8 cellular contexts compared by ENCODE assay signal in genomic region chr12:48814313-48815280, GRCh38. TPM values are rescaled to one million over a fixed set of nuclear protein-coding genes. Genes with fewer than 3 reads are reported as not detected.
DNase-seq lines count a peak whose midpoint lies in the region; ATAC-seq and TF ChIP-seq lines count a peak whose summit lies in the region.

No MANE protein-coding gene starts in this region.

- H3K9ac ChIP-seq in OCI-LY1 (ENCODE audit: low read length) (peak overlapping the region; percentile 78), fibroblast of lung (ENCODE audit: insufficient read depth, low read length) (peak overlapping the region; percentile 84)

- H3K4me1 ChIP-seq in OCI-LY1 (ENCODE audit: insufficient read depth, low read length, severe bottlenecking) (peaks cover 16% of the 10 kb centered on the region), fibroblast of lung (ENCODE audit: control insufficient read depth, extremely low read depth, insufficient read depth, low read length) (peaks cover 36% of the 10 kb centered on the region)

- H3K79me2 ChIP-seq in OCI-LY1 (ENCODE audit: insufficient read depth, low read length) (no peaks in the 10 kb centered on the region), fibroblast of lung (ENCODE audit: control insufficient read depth, insufficient read depth, low read length) (peaks cover 12% of the 10 kb centered on the region)

- no peaks in the 10 kb centered on the region for H3K9me3 Mint-ChIP-seq in activated T-cell treated with anti-CD3 and anti-CD28 coated beads, Interleukin-2, amount 50 U/mL, for 72 hours
- no peaks in the 10 kb centered on the region for H3K9me3 Mint-ChIP-seq in natural killer cell
- H3K9me3 Mint-ChIP-seq in stimulated activated naive CD8-positive, alpha-beta T cell treated with anti-CD3 and anti-CD28 coated beads, Interleukin-15, Interleukin-2, amounts not matched to agents 100 ng/mL and 50 ng/mL, for 24 hours, result no peaks in the 10 kb centered on the region

- H3K4me3 ChIP-seq in OCI-LY1 (ENCODE audit: low read depth, low read length, poor library complexity, severe bottlenecking), result peak overlapping the region; percentile 73
- H3K4me3 ChIP-seq in fibroblast of lung (replicated peaks in 1 of 4; ENCODE audit: control extremely low read depth in 1 of 4, insufficient read depth in 1 of 4, low read depth in 3 of 4, low read length in 4 of 4), result peak overlapping the region; percentile 72 to 98 (median 85)

- H3F3A ChIP-seq in OCI-LY1 (ENCODE audit: insufficient read depth, low read length), result peaks cover 5% of the 10 kb centered on the region; the same call in 1 of the 2 replicates

- H4K20me1 ChIP-seq in OCI-LY1 (ENCODE audit: insufficient read depth, low read length), result no peaks in the 10 kb centered on the region
- no peaks in the 10 kb centered on the region for H4K20me1 ChIP-seq in fibroblast of lung (ENCODE audit: control insufficient read depth, extremely low read depth, insufficient read depth, low read length)

- ATAC-seq in GM19328 (IDR thresholded peaks at IDR 0.05; ENCODE audit: unreplicated experiment) (peak; percentile 74), HG03460 (IDR thresholded peaks at IDR 0.05; ENCODE audit: unreplicated experiment) (peak; percentile 72), natural killer cell (peak; percentile 84 to 93 (median 89))
- ATAC-seq in activated T-cell treated with anti-CD3 and anti-CD28 coated beads, Interleukin-2, amount 50 U/mL, for 72 hours (replicated peaks in 1 of 2), result peak; percentile 83 to 86

- peak overlapping the region; percentile 86 to 96 for H3K4me3 Mint-ChIP-seq in activated T-cell treated with anti-CD3 and anti-CD28 coated beads, Interleukin-2, amount 50 U/mL, for 72 hours
- peak overlapping the region; percentile 93 for H3K4me3 Mint-ChIP-seq in natural killer cell
- H3K4me3 Mint-ChIP-seq in stimulated activated naive CD8-positive, alpha-beta T cell treated with anti-CD3 and anti-CD28 coated beads, Interleukin-15, Interleukin-2, amounts not matched to agents 100 ng/mL and 50 ng/mL, for 24 hours, result peak overlapping the region; percentile 95

- peak; percentile 99 for TF ChIP-seq CTCF in OCI-LY1 (IDR thresholded peaks at IDR 0.05; ENCODE audit: low read length)
- TF ChIP-seq CTCF in fibroblast of lung (conservative IDR thresholded peaks at IDR 0.05 in 1 of 2, IDR thresholded peaks at IDR 0.05 in 1 of 2; ENCODE audit: low read depth in 1 of 2, low read length in 2 of 2), result peak; percentile 73 to 99
- TF ChIP-seq CTCF in natural killer cell (IDR thresholded peaks at IDR 0.05), result peak; percentile 99

- no peaks in the 10 kb centered on the region for H3K9me2 ChIP-seq in OCI-LY1 (ENCODE audit: low read depth, low read length)

- H3K9me3 ChIP-seq in OCI-LY1 (ENCODE audit: low read length) (no peaks in the 10 kb centered on the region), fibroblast of lung (ENCODE audit: control insufficient read depth, insufficient read depth, low read depth, low read length) (no peaks in the 10 kb centered on the region)

- no peaks in the 10 kb centered on the region for H3K36me3 Mint-ChIP-seq in activated T-cell treated with anti-CD3 and anti-CD28 coated beads, Interleukin-2, amount 50 U/mL, for 72 hours (ENCODE audit: insufficient read depth in 2 of 2)
- no peaks in the 10 kb centered on the region for H3K36me3 Mint-ChIP-seq in natural killer cell
- no peaks in the 10 kb centered on the region for H3K36me3 Mint-ChIP-seq in stimulated activated naive CD8-positive, alpha-beta T cell treated with anti-CD3 and anti-CD28 coated beads, Interleukin-15, Interleukin-2, amounts not matched to agents 100 ng/mL and 50 ng/mL, for 24 hours (ENCODE audit: low read depth)

- H3K4me1 Mint-ChIP-seq in activated T-cell treated with anti-CD3 and anti-CD28 coated beads, Interleukin-2, amount 50 U/mL, for 72 hours (ENCODE audit: low read depth), result peaks cover 39% of the 10 kb centered on the region
- peaks cover 12 to 52% of the 10 kb centered on the region in 2 donors for H3K4me1 Mint-ChIP-seq in natural killer cell
- peaks cover 35% of the 10 kb centered on the region for H3K4me1 Mint-ChIP-seq in stimulated activated naive CD8-positive, alpha-beta T cell treated with anti-CD3 and anti-CD28 coated beads, Interleukin-15, Interleukin-2, amounts not matched to agents 100 ng/mL and 50 ng/mL, for 24 hours (ENCODE audit: low read depth)

- H2AFZ ChIP-seq in OCI-LY1 (ENCODE audit: low read length) (peak overlapping the region; percentile 95), fibroblast of lung (ENCODE audit: low read length) (peak overlapping the region; percentile 64)

- no peak overlapping the region for H3K27ac ChIP-seq in OCI-LY1 (ENCODE audit: low read depth, low read length, poor library complexity, severe bottlenecking)
- peak overlapping the region; percentile 93 for H3K27ac ChIP-seq in fibroblast of lung (ENCODE audit: insufficient read depth, low read length)

- H3K27me3 Mint-ChIP-seq in activated T-cell treated with anti-CD3 and anti-CD28 coated beads, Interleukin-2, amount 50 U/mL, for 72 hours (ENCODE audit: low read depth), result peaks cover 22% of the 10 kb centered on the region
- H3K27me3 Mint-ChIP-seq in natural killer cell (ENCODE audit: low read depth in 2 of 2), result peaks cover 8 to 16% of the 10 kb centered on the region in 2 donors
- peaks cover 23% of the 10 kb centered on the region for H3K27me3 Mint-ChIP-seq in stimulated activated naive CD8-positive, alpha-beta T cell treated with anti-CD3 and anti-CD28 coated beads, Interleukin-15, Interleukin-2, amounts not matched to agents 100 ng/mL and 50 ng/mL, for 24 hours

- H3K36me3 ChIP-seq in OCI-LY1 (ENCODE audit: insufficient read depth, low read length) (no peaks in the 10 kb centered on the region), fibroblast of lung (ENCODE audit: control insufficient read depth, insufficient read depth, low read length) (no peaks in the 10 kb centered on the region)

- H3K27ac Mint-ChIP-seq in activated T-cell treated with anti-CD3 and anti-CD28 coated beads, Interleukin-2, amount 50 U/mL, for 72 hours, result no peak overlapping the region
- peak overlapping the region in 1 of 2 donors; percentile 73 for H3K27ac Mint-ChIP-seq in natural killer cell
- peak overlapping the region; percentile 72 for H3K27ac Mint-ChIP-seq in stimulated activated naive CD8-positive, alpha-beta T cell treated with anti-CD3 and anti-CD28 coated beads, Interleukin-15, Interleukin-2, amounts not matched to agents 100 ng/mL and 50 ng/mL, for 24 hours

- H3K27me3 ChIP-seq in OCI-LY1 (ENCODE audit: insufficient read depth, low read length), result no peaks in the 10 kb centered on the region
- no peaks in the 10 kb centered on the region for H3K27me3 ChIP-seq in fibroblast of lung (ENCODE audit: control insufficient read depth, insufficient read depth, low read length)

- DNase-seq in CMK (ENCODE audit: low read depth) (peak; percentile 72), fibroblast of lung (ENCODE audit: low read depth in 2 of 2) (peak; percentile 69 to 85), natural killer cell (peak; percentile 87)
- peak; percentile 90 to 96 for DNase-seq in activated T-cell treated with anti-CD3 and anti-CD28 coated beads, Interleukin-2, amount 50 U/mL, for 72 hours

- peak overlapping the region; percentile 91 for H3K4me2 ChIP-seq in OCI-LY1 (ENCODE audit: low read length)
- peak overlapping the region; percentile 36 for H3K4me2 ChIP-seq in fibroblast of lung (ENCODE audit: extremely low read depth, insufficient read depth, low read length)

- intact Hi-C loops in natural killer cell (cut with micrococcal nuclease), result no loop called here

RNA-seq across cellular contexts. Expression of gene CACNB3, which starts 3.7 kb away (rescaled TPM):
- 10 to 100 TPM; 15.1 to 16.5 TPM for total RNA-seq in activated T-cell treated with anti-CD3 and anti-CD28 coated beads, Interleukin-2, amount 50 U/mL, for 72 hours
- total RNA-seq in fibroblast of lung, result 18.5 and 28.4 TPM in 2 replicates
- polyA plus RNA-seq in fibroblast of lung, result 40.6 and 46.2 TPM in 2 replicates
- 61.0 and 64.3 TPM in 2 replicates for polyA plus RNA-seq in fibroblast of lung (2012)
- 104 and 111 TPM in 2 replicates for polyA minus RNA-seq in fibroblast of lung (ENCODE audit: low replicate concordance)
- total RNA-seq in natural killer cell, result 10 to 100 TPM in 2 of 3 donors, 1 to 10 TPM in 1; 7.2 to 12.4 (median 12.2) TPM

RNA-seq across cellular contexts. Expression of gene ADCY6, which starts 25.7 kb away (rescaled TPM):
- under 1 TPM; 0.67 to 0.79 TPM for total RNA-seq in activated T-cell treated with anti-CD3 and anti-CD28 coated beads, Interleukin-2, amount 50 U/mL, for 72 hours
- total RNA-seq in fibroblast of lung (34.7 and 53.2 TPM in 2 replicates), natural killer cell (1 to 10 TPM in 1 of 3 donors, under 1 TPM in 2; 0.20 to 1.1 (median 0.31) TPM)
- 14.4 and 27.4 TPM in 2 replicates for polyA plus RNA-seq in fibroblast of lung
- polyA plus RNA-seq in fibroblast of lung (2012), result 14.0 and 27.1 TPM in 2 replicates
- polyA minus RNA-seq in fibroblast of lung (ENCODE audit: low replicate concordance), result 87.5 and 88.6 TPM in 2 replicates

RNA-seq across cellular contexts. Expression of gene DDX23, which starts 37.4 kb away (rescaled TPM):
- 100 to 1,000 TPM in 1 of 2 donors, 10 to 100 TPM in 1; 100.0 to 115 TPM for total RNA-seq in activated T-cell treated with anti-CD3 and anti-CD28 coated beads, Interleukin-2, amount 50 U/mL, for 72 hours
- total RNA-seq in fibroblast of lung, result 62.4 and 65.5 TPM in 2 replicates
- polyA plus RNA-seq in fibroblast of lung, result 48.6 and 65.1 TPM in 2 replicates
- polyA plus RNA-seq in fibroblast of lung (2012), result 50.7 and 67.1 TPM in 2 replicates
- 46.8 and 67.1 TPM in 2 replicates for polyA minus RNA-seq in fibroblast of lung (ENCODE audit: low replicate concordance)
- 100 to 1,000 TPM in 2 of 3 donors, 10 to 100 TPM in 1; 96.0 to 123 (median 104) TPM for total RNA-seq in natural killer cell

RNA-seq across cellular contexts. Expression of gene RND1, which starts 51.1 kb away (rescaled TPM):
- total RNA-seq in activated T-cell treated with anti-CD3 and anti-CD28 coated beads, Interleukin-2, amount 50 U/mL, for 72 hours, result 1 to 10 TPM; 4.5 to 5.5 TPM
- total RNA-seq in fibroblast of lung (under 0.01 and 0.17 TPM in 2 replicates), natural killer cell (1 to 10 TPM; 1.7 to 6.8 (median 5.6) TPM)
- polyA plus RNA-seq in fibroblast of lung, result 0.08 and 0.12 TPM in 2 replicates
- polyA plus RNA-seq in fibroblast of lung (2012), result 0.09 and 0.22 TPM in 2 replicates
- 0.71 TPM in 1 of 2 replicates, not detected in the other for polyA minus RNA-seq in fibroblast of lung (ENCODE audit: low replicate concordance)

Comparison
In these comparisons a context has a peak if more than half of its experiments do, and no peak if none do; other contexts are left out.
1. RNA of gene ADCY6, which starts 25.7 kb away (total RNA-seq): 34.7 to 53.2 TPM in fibroblast of lung; 0.67 to 0.79 TPM in activated T-cell treated with anti-CD3 and anti-CD28 coated beads, Interleukin-2, amount 50 U/mL, for 72 hours and 0.20 to 1.1 TPM in natural killer cell; every median in the first group is over 10 times any median in the second.
2. Peak in every context shown above with its lines, with median percentiles within 50 percentile points of each other: DNase-seq, ATAC-seq, CTCF ChIP-seq and H3K4me3 Mint-ChIP-seq.